1 cellular context compared by ENCODE assay signal in the genomic region with DNA sequence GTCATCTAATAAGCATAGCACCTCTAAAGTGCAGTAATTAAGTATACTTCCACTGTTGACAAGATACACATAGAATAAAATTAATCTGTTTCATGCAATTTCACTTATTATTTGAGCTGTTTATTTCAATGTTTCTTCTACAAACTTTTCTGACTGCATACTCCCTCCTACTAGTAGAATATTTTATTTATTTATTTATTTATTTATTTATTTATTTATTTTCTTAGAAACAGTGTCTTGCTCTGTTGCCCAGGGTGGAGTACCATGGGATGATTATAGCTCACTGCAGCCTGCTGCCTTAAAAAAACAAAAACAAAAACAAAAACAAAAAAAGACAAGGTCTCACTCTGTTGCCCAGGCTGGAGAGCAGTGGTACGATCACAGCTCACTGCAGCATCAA.
A peak's percentile ranks its signal among the peaks of the same experiment; 100 is the strongest.
TF ChIP-seq lines count a peak whose summit lies in the region.

No MANE protein-coding gene starts in this region.

TF ChIP-seq in HEK293, 187 proteins besides CTCF, POLR2A, EP300 and RAD21 (continued from another document):
- TF ChIP-seq ZIC2 (tag by site-specific recombination; IDR thresholded peaks at IDR 0.05) (no peak), ZNF416 (tag by site-specific recombination; IDR thresholded peaks at IDR 0.05) (no peak), ZNF623 (tag by site-specific recombination; IDR thresholded peaks at IDR 0.05) (peak; percentile 77), ZNF560 (tag by site-specific recombination; IDR thresholded peaks at IDR 0.05; ENCODE audit: borderline replicate concordance) (peak; percentile 82), ZNF558 (tag by site-specific recombination; IDR thresholded peaks at IDR 0.05) (peak; percentile 57; the same call in 1 of the 2 replicates), ZXDB (tag by site-specific recombination; IDR thresholded peaks at IDR 0.05) (peak; percentile 64; the same call in 1 of the 2 replicates), ZNF654 (tag by site-specific recombination; IDR thresholded peaks at IDR 0.05; ENCODE audit: low read depth) (peak; percentile 42), ZNF10 (tag by site-specific recombination; IDR thresholded peaks at IDR 0.05) (no peak), ZNF837 (tag by site-specific recombination; IDR thresholded peaks at IDR 0.05) (no peak), ZNF174 (tag by site-specific recombination; IDR thresholded peaks at IDR 0.05) (no peak), ZNF404 (tag by site-specific recombination; IDR thresholded peaks at IDR 0.05) (peak; percentile 64; the same call in 1 of the 2 replicates), ZBTB21 (tag by site-specific recombination; IDR thresholded peaks at IDR 0.05) (peak; percentile 43; the same call in 1 of the 2 replicates), ZNF501 (tag by site-specific recombination; IDR thresholded peaks at IDR 0.05) (0 out of 2 replicates have a peak, but pooled peaks have one; percentile 51), ZNF664 (tag by site-specific recombination; IDR thresholded peaks at IDR 0.05) (0 out of 2 replicates have a peak, but pooled peaks have one; percentile 27), ZNF214 (tag by site-specific recombination; IDR thresholded peaks at IDR 0.05; ENCODE audit: borderline replicate concordance) (peak; percentile 25; the same call in 1 of the 2 replicates), GLI2 (tag by site-specific recombination; IDR thresholded peaks at IDR 0.05; ENCODE audit: borderline replicate concordance, low read depth) (peak; percentile 20; the same call in 1 of the 2 replicates), ZNF791 (tag by site-specific recombination; IDR thresholded peaks at IDR 0.05) (0 out of 2 replicates have a peak, but pooled peaks have one; percentile 21), ZNF114 (tag by site-specific recombination; IDR thresholded peaks at IDR 0.05) (no peak), ZNF433 (tag by site-specific recombination; IDR thresholded peaks at IDR 0.05; ENCODE audit: low read depth) (peak; percentile 73; the same call in 1 of the 2 replicates), ZNF626 (tag by site-specific recombination; IDR thresholded peaks at IDR 0.05) (no peak), KLF7 (tag by site-specific recombination; IDR thresholded peaks at IDR 0.05; ENCODE audit: borderline replicate concordance) (no peak; the same call in 1 of the 2 replicates), ZNF426 (tag by site-specific recombination; IDR thresholded peaks at IDR 0.05) (peak; percentile 90), ZBTB8A (tag by site-specific recombination; IDR thresholded peaks at IDR 0.05) (peak; percentile 78), IKZF3 (tag by site-specific recombination; IDR thresholded peaks at IDR 0.05) (no peak), ZNF530 (tag by site-specific recombination; IDR thresholded peaks at IDR 0.05; ENCODE audit: low read depth) (peak; percentile 54; the same call in 1 of the 2 replicates), ZNF140 (tag by site-specific recombination; IDR thresholded peaks at IDR 0.05) (peak; percentile 94), ZNF555 (tag by site-specific recombination; conservative IDR thresholded peaks at IDR 0.05) (peak; percentile 89), ZNF514 (tag by site-specific recombination; IDR thresholded peaks at IDR 0.05) (0 out of 2 replicates have a peak, but pooled peaks have one; percentile 39), ZNF292 (tag by site-specific recombination; IDR thresholded peaks at IDR 0.05; ENCODE audit: borderline replicate concordance, low read depth) (peak; percentile 58; the same call in 1 of the 2 replicates)
- TF ChIP-seq, protein P1, sequence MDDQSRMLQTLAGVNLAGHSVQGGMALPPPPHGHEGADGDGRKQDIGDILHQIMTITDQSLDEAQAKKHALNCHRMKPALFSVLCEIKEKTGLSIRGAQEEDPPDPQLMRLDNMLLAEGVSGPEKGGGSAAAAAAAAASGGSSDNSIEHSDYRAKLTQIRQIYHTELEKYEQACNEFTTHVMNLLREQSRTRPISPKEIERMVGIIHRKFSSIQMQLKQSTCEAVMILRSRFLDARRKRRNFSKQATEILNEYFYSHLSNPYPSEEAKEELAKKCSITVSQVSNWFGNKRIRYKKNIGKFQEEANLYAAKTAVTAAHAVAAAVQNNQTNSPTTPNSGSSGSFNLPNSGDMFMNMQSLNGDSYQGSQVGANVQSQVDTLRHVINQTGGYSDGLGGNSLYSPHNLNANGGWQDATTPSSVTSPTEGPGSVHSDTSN (CRISPR knock-in tag; IDR thresholded peaks at IDR 0.05), result no peak
- TF ChIP-seq, protein P2, sequence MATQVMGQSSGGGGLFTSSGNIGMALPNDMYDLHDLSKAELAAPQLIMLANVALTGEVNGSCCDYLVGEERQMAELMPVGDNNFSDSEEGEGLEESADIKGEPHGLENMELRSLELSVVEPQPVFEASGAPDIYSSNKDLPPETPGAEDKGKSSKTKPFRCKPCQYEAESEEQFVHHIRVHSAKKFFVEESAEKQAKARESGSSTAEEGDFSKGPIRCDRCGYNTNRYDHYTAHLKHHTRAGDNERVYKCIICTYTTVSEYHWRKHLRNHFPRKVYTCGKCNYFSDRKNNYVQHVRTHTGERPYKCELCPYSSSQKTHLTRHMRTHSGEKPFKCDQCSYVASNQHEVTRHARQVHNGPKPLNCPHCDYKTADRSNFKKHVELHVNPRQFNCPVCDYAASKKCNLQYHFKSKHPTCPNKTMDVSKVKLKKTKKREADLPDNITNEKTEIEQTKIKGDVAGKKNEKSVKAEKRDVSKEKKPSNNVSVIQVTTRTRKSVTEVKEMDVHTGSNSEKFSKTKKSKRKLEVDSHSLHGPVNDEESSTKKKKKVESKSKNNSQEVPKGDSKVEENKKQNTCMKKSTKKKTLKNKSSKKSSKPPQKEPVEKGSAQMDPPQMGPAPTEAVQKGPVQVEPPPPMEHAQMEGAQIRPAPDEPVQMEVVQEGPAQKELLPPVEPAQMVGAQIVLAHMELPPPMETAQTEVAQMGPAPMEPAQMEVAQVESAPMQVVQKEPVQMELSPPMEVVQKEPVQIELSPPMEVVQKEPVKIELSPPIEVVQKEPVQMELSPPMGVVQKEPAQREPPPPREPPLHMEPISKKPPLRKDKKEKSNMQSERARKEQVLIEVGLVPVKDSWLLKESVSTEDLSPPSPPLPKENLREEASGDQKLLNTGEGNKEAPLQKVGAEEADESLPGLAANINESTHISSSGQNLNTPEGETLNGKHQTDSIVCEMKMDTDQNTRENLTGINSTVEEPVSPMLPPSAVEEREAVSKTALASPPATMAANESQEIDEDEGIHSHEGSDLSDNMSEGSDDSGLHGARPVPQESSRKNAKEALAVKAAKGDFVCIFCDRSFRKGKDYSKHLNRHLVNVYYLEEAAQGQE (tag by site-specific recombination; IDR thresholded peaks at IDR 0.05), result peak; percentile 67
- TF ChIP-seq, protein P3, sequence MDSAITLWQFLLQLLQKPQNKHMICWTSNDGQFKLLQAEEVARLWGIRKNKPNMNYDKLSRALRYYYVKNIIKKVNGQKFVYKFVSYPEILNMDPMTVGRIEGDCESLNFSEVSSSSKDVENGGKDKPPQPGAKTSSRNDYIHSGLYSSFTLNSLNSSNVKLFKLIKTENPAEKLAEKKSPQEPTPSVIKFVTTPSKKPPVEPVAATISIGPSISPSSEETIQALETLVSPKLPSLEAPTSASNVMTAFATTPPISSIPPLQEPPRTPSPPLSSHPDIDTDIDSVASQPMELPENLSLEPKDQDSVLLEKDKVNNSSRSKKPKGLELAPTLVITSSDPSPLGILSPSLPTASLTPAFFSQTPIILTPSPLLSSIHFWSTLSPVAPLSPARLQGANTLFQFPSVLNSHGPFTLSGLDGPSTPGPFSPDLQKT (IDR thresholded peaks at IDR 0.05; ENCODE audit: borderline replicate concordance, low read depth, low read length), result no peak
- TF ChIP-seq, protein P4, sequence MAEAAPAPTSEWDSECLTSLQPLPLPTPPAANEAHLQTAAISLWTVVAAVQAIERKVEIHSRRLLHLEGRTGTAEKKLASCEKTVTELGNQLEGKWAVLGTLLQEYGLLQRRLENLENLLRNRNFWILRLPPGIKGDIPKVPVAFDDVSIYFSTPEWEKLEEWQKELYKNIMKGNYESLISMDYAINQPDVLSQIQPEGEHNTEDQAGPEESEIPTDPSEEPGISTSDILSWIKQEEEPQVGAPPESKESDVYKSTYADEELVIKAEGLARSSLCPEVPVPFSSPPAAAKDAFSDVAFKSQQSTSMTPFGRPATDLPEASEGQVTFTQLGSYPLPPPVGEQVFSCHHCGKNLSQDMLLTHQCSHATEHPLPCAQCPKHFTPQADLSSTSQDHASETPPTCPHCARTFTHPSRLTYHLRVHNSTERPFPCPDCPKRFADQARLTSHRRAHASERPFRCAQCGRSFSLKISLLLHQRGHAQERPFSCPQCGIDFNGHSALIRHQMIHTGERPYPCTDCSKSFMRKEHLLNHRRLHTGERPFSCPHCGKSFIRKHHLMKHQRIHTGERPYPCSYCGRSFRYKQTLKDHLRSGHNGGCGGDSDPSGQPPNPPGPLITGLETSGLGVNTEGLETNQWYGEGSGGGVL (tag by site-specific recombination; IDR thresholded peaks at IDR 0.05), result no peak
- TF ChIP-seq, protein P5, sequence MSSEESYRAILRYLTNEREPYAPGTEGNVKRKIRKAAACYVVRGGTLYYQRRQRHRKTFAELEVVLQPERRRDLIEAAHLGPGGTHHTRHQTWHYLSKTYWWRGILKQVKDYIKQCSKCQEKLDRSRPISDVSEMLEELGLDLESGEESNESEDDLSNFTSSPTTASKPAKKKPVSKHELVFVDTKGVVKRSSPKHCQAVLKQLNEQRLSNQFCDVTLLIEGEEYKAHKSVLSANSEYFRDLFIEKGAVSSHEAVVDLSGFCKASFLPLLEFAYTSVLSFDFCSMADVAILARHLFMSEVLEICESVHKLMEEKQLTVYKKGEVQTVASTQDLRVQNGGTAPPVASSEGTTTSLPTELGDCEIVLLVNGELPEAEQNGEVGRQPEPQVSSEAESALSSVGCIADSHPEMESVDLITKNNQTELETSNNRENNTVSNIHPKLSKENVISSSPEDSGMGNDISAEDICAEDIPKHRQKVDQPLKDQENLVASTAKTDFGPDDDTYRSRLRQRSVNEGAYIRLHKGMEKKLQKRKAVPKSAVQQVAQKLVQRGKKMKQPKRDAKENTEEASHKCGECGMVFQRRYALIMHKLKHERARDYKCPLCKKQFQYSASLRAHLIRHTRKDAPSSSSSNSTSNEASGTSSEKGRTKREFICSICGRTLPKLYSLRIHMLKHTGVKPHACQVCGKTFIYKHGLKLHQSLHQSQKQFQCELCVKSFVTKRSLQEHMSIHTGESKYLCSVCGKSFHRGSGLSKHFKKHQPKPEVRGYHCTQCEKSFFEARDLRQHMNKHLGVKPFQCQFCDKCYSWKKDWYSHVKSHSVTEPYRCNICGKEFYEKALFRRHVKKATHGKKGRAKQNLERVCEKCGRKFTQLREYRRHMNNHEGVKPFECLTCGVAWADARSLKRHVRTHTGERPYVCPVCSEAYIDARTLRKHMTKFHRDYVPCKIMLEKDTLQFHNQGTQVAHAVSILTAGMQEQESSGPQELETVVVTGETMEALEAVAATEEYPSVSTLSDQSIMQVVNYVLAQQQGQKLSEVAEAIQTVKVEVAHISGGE (tag by site-specific recombination; conservative IDR thresholded peaks at IDR 0.05; ENCODE audit: low read depth), result peak; percentile 83
- TF ChIP-seq, protein P6, sequence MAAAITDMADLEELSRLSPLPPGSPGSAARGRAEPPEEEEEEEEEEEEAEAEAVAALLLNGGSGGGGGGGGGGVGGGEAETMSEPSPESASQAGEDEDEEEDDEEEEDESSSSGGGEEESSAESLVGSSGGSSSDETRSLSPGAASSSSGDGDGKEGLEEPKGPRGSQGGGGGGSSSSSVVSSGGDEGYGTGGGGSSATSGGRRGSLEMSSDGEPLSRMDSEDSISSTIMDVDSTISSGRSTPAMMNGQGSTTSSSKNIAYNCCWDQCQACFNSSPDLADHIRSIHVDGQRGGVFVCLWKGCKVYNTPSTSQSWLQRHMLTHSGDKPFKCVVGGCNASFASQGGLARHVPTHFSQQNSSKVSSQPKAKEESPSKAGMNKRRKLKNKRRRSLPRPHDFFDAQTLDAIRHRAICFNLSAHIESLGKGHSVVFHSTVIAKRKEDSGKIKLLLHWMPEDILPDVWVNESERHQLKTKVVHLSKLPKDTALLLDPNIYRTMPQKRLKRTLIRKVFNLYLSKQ (tag by site-specific recombination; IDR thresholded peaks at IDR 0.05; ENCODE audit: borderline replicate concordance), result peak; percentile 71; the same call in 1 of the 2 replicates
